Comparison of ENCODE assay signal across 8 cellular contexts in genomic region chr16:31874354-31875111, GRCh38. TPM values are rescaled to one million over a fixed set of nuclear protein-coding genes. Genes with fewer than 3 reads are reported as not detected.
A peak's percentile ranks its signal among the peaks of the same experiment; 100 is the strongest.
DNase-seq lines count a peak whose midpoint lies in the region; ATAC-seq and TF ChIP-seq lines count a peak whose summit lies in the region.

No MANE protein-coding gene starts in this region.

- H3K27me3 Mint-ChIP-seq in activated naive CD4-positive, alpha-beta T cell treated with anti-CD3 and anti-CD28 coated beads for 36 hours (ENCODE audit: low read depth), result no peaks in the 10 kb centered on the region
- H3K27me3 Mint-ChIP-seq in activated T-cell treated with anti-CD3 and anti-CD28 coated beads, Interleukin-2, amount 50 U/mL, for 4 hours (ENCODE audit: low read depth), result no peaks in the 10 kb centered on the region

- intact Hi-C loops in activated naive CD4-positive, alpha-beta T cell treated with anti-CD3 and anti-CD28 coated beads for 36 hours (cut with micrococcal nuclease), result no loop called here

- DNase-seq in activated naive CD4-positive, alpha-beta T cell treated with anti-CD3 and anti-CD28 coated beads for 36 hours, result peak; percentile 70
- no peak for DNase-seq in activated naive CD4-positive, alpha-beta T cell (lab: John Stamatoyannopoulos, UW)
- DNase-seq in HEK293T (ENCODE audit: extremely low spot score) (peak; percentile 43), NCI-H146 (lab: John Stamatoyannopoulos, UW) (peak; percentile 41), foreskin melanocyte (peak; percentile 38), pons (ENCODE audit: low spot score) (peak; percentile 31)
- DNase-seq in activated T-cell treated with anti-CD3 and anti-CD28 coated beads, Interleukin-2, amount 50 U/mL, for 4 hours, result no peak

- CTCF ChIA-PET in activated naive CD4-positive, alpha-beta T cell treated with anti-CD3 and anti-CD28 coated beads for 36 hours (lab: Charles Lee), result no interaction called here
- CTCF ChIA-PET in HEK293T (lab: Yijun Ruan, JAX), result no interaction called here

- peaks cover 54% of the 10 kb centered on the region for H3K36me3 Mint-ChIP-seq in activated naive CD4-positive, alpha-beta T cell treated with anti-CD3 and anti-CD28 coated beads for 36 hours (ENCODE audit: low read depth)
- H3K36me3 Mint-ChIP-seq in activated T-cell treated with anti-CD3 and anti-CD28 coated beads, Interleukin-2, amount 50 U/mL, for 4 hours (ENCODE audit: insufficient read depth), result peaks cover 40% of the 10 kb centered on the region

- POLR2A ChIA-PET in HEK293T (lab: Yijun Ruan, JAX), result interaction anchor here (1.0 to 1.5 kb wide), 2 partner anchors 415 to 800 kb away, joined by 5 to 7 read pairs; partner anchors contain the start of genes ARMC5, ZNF646 and ZNF668

- peak overlapping the region; percentile 96 for H3K27ac Mint-ChIP-seq in activated naive CD4-positive, alpha-beta T cell treated with anti-CD3 and anti-CD28 coated beads for 36 hours

- H3K4me3 Mint-ChIP-seq in activated naive CD4-positive, alpha-beta T cell treated with anti-CD3 and anti-CD28 coated beads for 36 hours, result peak overlapping the region; percentile 88
- H3K4me3 Mint-ChIP-seq in activated T-cell treated with anti-CD3 and anti-CD28 coated beads, Interleukin-2, amount 50 U/mL, for 4 hours, result peak overlapping the region; percentile 88

- no peaks in the 10 kb centered on the region for H3K9me3 Mint-ChIP-seq in activated naive CD4-positive, alpha-beta T cell treated with anti-CD3 and anti-CD28 coated beads for 36 hours
- H3K9me3 Mint-ChIP-seq in activated T-cell treated with anti-CD3 and anti-CD28 coated beads, Interleukin-2, amount 50 U/mL, for 4 hours, result peaks cover 7% of the 10 kb centered on the region

- H3K4me1 Mint-ChIP-seq in activated naive CD4-positive, alpha-beta T cell treated with anti-CD3 and anti-CD28 coated beads for 36 hours (ENCODE audit: low read depth), result peaks cover 79% of the 10 kb centered on the region
- H3K4me1 Mint-ChIP-seq in activated T-cell treated with anti-CD3 and anti-CD28 coated beads, Interleukin-2, amount 50 U/mL, for 4 hours (ENCODE audit: low read depth), result peaks cover 73% of the 10 kb centered on the region

- peak; percentile 23 to 32 for ATAC-seq in activated T-cell treated with anti-CD3 and anti-CD28 coated beads, Interleukin-2, amount 50 U/mL, for 4 hours
- ATAC-seq in GM18519 (IDR thresholded peaks at IDR 0.05; ENCODE audit: low FRiP score, unreplicated experiment), result no peak

TF ChIP-seq in HEK293T, 16 proteins besides CTCF, POLR2A, EP300 and RAD21:
- TF ChIP-seq ELF4 (IDR thresholded peaks at IDR 0.05), result 0 out of 2 replicates have a peak, but pooled peaks have one; percentile 12
- no peak for TF ChIP-seq HDGF (IDR thresholded peaks at IDR 0.05; ENCODE audit: borderline replicate concordance)
- TF ChIP-seq PKNOX1 (IDR thresholded peaks at IDR 0.05), result peak; percentile 71
- no peak for TF ChIP-seq LEF1 (IDR thresholded peaks at IDR 0.05; ENCODE audit: borderline replicate concordance)
TF ChIP-seq in HEK293T: peak in this region for 2.

RNA-seq across cellular contexts. Expression of gene ZNF267, which starts 0.9 kb away (rescaled TPM):
- total RNA-seq in activated naive CD4-positive, alpha-beta T cell treated with anti-CD3 and anti-CD28 coated beads for 36 hours, result 10 to 100 TPM; 58.7 to 59.7 TPM
- 10 to 100 TPM; 52.7 to 69.4 (median 66.9) TPM for total RNA-seq in activated T-cell treated with anti-CD3 and anti-CD28 coated beads, Interleukin-2, amount 50 U/mL, for 4 hours

Comparison
In these comparisons a context has a peak if more than half of its experiments do, and no peak if none do; other contexts are left out.
1. DNase-seq: peak in activated naive CD4-positive, alpha-beta T cell treated with anti-CD3 and anti-CD28 coated beads for 36 hours (single experiment), HEK293T (single experiment), NCI-H146 (single experiment), foreskin melanocyte (single experiment) and pons (single experiment); none in activated naive CD4-positive, alpha-beta T cell (0 of 4) and activated T-cell treated with anti-CD3 and anti-CD28 coated beads, Interleukin-2, amount 50 U/mL, for 4 hours (single experiment).